Comparison of ENCODE assay signal across 8 cellular contexts in genomic region chr22:31497148-31497938, GRCh38.
A peak's percentile ranks its signal among the peaks of the same experiment; 100 is the strongest.
DNase-seq lines count a peak whose midpoint lies in the region; TF ChIP-seq lines count a peak whose summit lies in the region.

No MANE protein-coding gene starts in this region.

- H3K9me3 ChIP-seq in BLaER1 treated with 17β-estradiol and CSF1 and Interleukin-3, amounts not matched to agents 10 nM and 100 nM (replicated peaks in 1 of 11) = peaks cover 0 to 14% (median 10%) of the 10 kb centered on the region in 11 experiments; a peak in 16 of 22 replicates
- no peaks in the 10 kb centered on the region for H3K9me3 ChIP-seq in Loucy (ENCODE audit: insufficient read depth, low read depth, low read length)

- no peaks in the 10 kb centered on the region for H3K27me3 ChIP-seq in BLaER1 treated with 17β-estradiol and CSF1 and Interleukin-3, amounts not matched to agents 10 nM and 100 nM
- H3K27me3 ChIP-seq in Loucy (ENCODE audit: insufficient read depth, low read length, poor library complexity, severe bottlenecking) = no peaks in the 10 kb centered on the region

- no peaks in the 10 kb centered on the region for H3K27me3 Mint-ChIP-seq in dendritic cell treated with granulocyte-macrophage colony-stimulating factor and Interleukin-4, amounts not matched to agents 40 ng/mL and 50 ng/mL, for 4 days
- no peaks in the 10 kb centered on the region for H3K27me3 Mint-ChIP-seq in nephron (ENCODE audit: low read depth)

- peaks cover 37% of the 10 kb centered on the region for H3K79me2 ChIP-seq in Loucy (ENCODE audit: insufficient read depth, low read length)

- TF ChIP-seq CTCF in Loucy (conservative IDR thresholded peaks at IDR 0.05; ENCODE audit: low read length) (no peak), nephron (IDR thresholded peaks at IDR 0.05; ENCODE audit: unreplicated experiment in 3 of 3) (no peak)

- peak overlapping the region; percentile 91 for H3K4me3 Mint-ChIP-seq in dendritic cell treated with granulocyte-macrophage colony-stimulating factor and Interleukin-4, amounts not matched to agents 40 ng/mL and 50 ng/mL, for 4 days
- H3K4me3 Mint-ChIP-seq in nephron = peak overlapping the region; percentile 90 to 95 (median 93)

- H3K4me1 Mint-ChIP-seq in dendritic cell treated with granulocyte-macrophage colony-stimulating factor and Interleukin-4, amounts not matched to agents 40 ng/mL and 50 ng/mL, for 4 days (ENCODE audit: low read depth) = peaks cover 11% of the 10 kb centered on the region
- peaks cover 4% of the 10 kb centered on the region for H3K4me1 Mint-ChIP-seq in nephron

- H4K20me1 ChIP-seq in BLaER1 treated with 17β-estradiol and CSF1 and Interleukin-3, amounts not matched to agents 10 nM and 100 nM = no peaks in the 10 kb centered on the region
- no peaks in the 10 kb centered on the region for H4K20me1 ChIP-seq in Loucy (ENCODE audit: insufficient read depth, low read length, poor library complexity, severe bottlenecking)

- H3K4me3 ChIP-seq in BLaER1 treated with 17β-estradiol and CSF1 and Interleukin-3, amounts not matched to agents 10 nM and 100 nM = peak overlapping the region; percentile 79 to 99 (median 84)
- H3K4me3 ChIP-seq in Loucy (ENCODE audit: low read length, poor library complexity, severe bottlenecking) = peak overlapping the region; percentile 83

- H3K9me2 ChIP-seq in Loucy (replicated peaks; ENCODE audit: low read depth, low read length) = no peaks in the 10 kb centered on the region

- DNase-seq in NCI-H1092 treated with DMSO at 0.1 percent for 48 hours (lab: John Stamatoyannopoulos, UW) (no peak), SHP77 treated with DMSO at 0.1 percent for 48 hours (lab: John Stamatoyannopoulos, UW) (no peak), D341Med (ENCODE audit: low spot score) (no peak), LoVo (ENCODE audit: low spot score) (no peak)

- peak overlapping the region; percentile 71 to 85 (median 84) for H3K9ac ChIP-seq in BLaER1 treated with 17β-estradiol and CSF1 and Interleukin-3, amounts not matched to agents 10 nM and 100 nM
- H3K9ac ChIP-seq in Loucy (ENCODE audit: low read depth, low read length, poor library complexity, severe bottlenecking) = peak overlapping the region; percentile 71

- no peaks in the 10 kb centered on the region for H3K9me3 Mint-ChIP-seq in dendritic cell treated with granulocyte-macrophage colony-stimulating factor and Interleukin-4, amounts not matched to agents 40 ng/mL and 50 ng/mL, for 4 days
- H3K9me3 Mint-ChIP-seq in nephron = peaks cover 7% of the 10 kb centered on the region

- H2AFZ ChIP-seq in Loucy (ENCODE audit: low read length) = peak overlapping the region; percentile 94

- H3K27ac Mint-ChIP-seq in dendritic cell treated with granulocyte-macrophage colony-stimulating factor and Interleukin-4, amounts not matched to agents 40 ng/mL and 50 ng/mL, for 4 days = peak overlapping the region; percentile 85
- peak overlapping the region in 2 of 3 experiments; percentile 77 to 90 for H3K27ac Mint-ChIP-seq in nephron

- peaks cover 3 to 30% (median 14%) of the 10 kb centered on the region in 11 experiments; a peak in 13 of 22 replicates for H3K36me3 ChIP-seq in BLaER1 treated with 17β-estradiol and CSF1 and Interleukin-3, amounts not matched to agents 10 nM and 100 nM
- H3K36me3 ChIP-seq in Loucy (ENCODE audit: insufficient read depth, low read length) = no peaks in the 10 kb centered on the region

- H3K36me3 Mint-ChIP-seq in dendritic cell treated with granulocyte-macrophage colony-stimulating factor and Interleukin-4, amounts not matched to agents 40 ng/mL and 50 ng/mL, for 4 days (ENCODE audit: low read depth) = peaks cover 11% of the 10 kb centered on the region
- H3K36me3 Mint-ChIP-seq in nephron (ENCODE audit: low read depth) = peaks cover 25% of the 10 kb centered on the region

- H3K27ac ChIP-seq in BLaER1 treated with 17β-estradiol and CSF1 and Interleukin-3, amounts not matched to agents 10 nM and 100 nM = peak overlapping the region in 10 of 11 experiments; percentile 58 to 79 (median 75); a peak in 16 of 22 replicates

- intact Hi-C loops in dendritic cell treated with granulocyte-macrophage colony-stimulating factor and Interleukin-4, amounts not matched to agents 40 ng/mL and 50 ng/mL, for 4 days (cut with micrococcal nuclease) = no loop called here

- peak overlapping the region; percentile 81 to 95 (median 89) for H3K4me2 ChIP-seq in BLaER1 treated with 17β-estradiol and CSF1 and Interleukin-3, amounts not matched to agents 10 nM and 100 nM
- H3K4me2 ChIP-seq in Loucy (ENCODE audit: low read depth, low read length, poor library complexity, severe bottlenecking) = peak overlapping the region; percentile 92

- no peaks in the 10 kb centered on the region for H3F3A ChIP-seq in Loucy (ENCODE audit: low read depth)

- H3K4me1 ChIP-seq in BLaER1 treated with 17β-estradiol and CSF1 and Interleukin-3, amounts not matched to agents 10 nM and 100 nM = peaks cover 22 to 40% (median 29%) of the 10 kb centered on the region in 10 experiments
- peaks cover 7% of the 10 kb centered on the region for H3K4me1 ChIP-seq in Loucy (ENCODE audit: insufficient read depth, low read length, poor library complexity, severe bottlenecking)
